ENCODE assay signal across 25 cellular contexts in the genomic region with DNA sequence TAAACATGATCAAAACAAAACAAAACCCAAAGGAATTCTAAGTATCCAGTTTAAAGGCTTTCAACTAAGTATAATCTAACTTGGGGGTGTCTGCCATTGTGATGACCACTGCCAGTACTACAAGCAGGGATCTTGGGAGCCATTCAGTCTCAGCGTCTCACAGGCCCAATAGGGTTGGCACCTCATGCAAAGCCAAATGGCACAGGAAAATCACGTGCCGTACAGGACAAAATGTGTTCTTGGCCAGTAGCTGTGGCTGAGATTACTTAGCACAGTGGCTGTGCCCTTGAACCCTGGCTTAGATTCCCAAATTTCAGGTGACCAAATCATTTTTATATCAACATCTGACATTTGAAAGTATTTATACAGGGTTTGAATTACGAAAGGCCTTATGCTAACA. TPM values are rescaled to one million over a fixed set of nuclear protein-coding genes. Genes with fewer than 3 reads are reported as not detected.
DNase-seq lines count a peak whose midpoint lies in the region; ATAC-seq and TF ChIP-seq lines count a peak whose summit lies in the region.
"Had no signal": no experiment of that assay in that cellular context is flagged by ENCODE, and none has a peak within 500 bp of the region (broad histone marks: within the 10 kb centered on the region; RNA-seq: fewer than 3 reads in every experiment).

No MANE protein-coding gene starts in this region.

- H3K27ac Mint-ChIP-seq in HFFc6 = peak overlapping the region; percentile 88
- H3K27ac Mint-ChIP-seq: activated naive CD4-positive, alpha-beta T cell treated with anti-CD3 and anti-CD28 coated beads for 36 hours; H9; immature natural killer cell; progenitor cell of endocrine pancreas had no signal

- H3K9me3 ChIP-seq in hepatocyte (ENCODE audit: low read depth) (no peaks in the 10 kb centered on the region), smooth muscle cell (replicated peaks; ENCODE audit: low read depth) (no peaks in the 10 kb centered on the region)

- no peaks in the 10 kb centered on the region for H3K9me3 Mint-ChIP-seq in HFFc6
- H3K9me3 Mint-ChIP-seq: activated naive CD4-positive, alpha-beta T cell treated with anti-CD3 and anti-CD28 coated beads for 36 hours; activated T-cell treated with anti-CD3 and anti-CD28 coated beads, Interleukin-2, amount 50 U/mL, for 4 hours; H9; immature natural killer cell; neural crest cell had no signal

- peaks cover 68% of the 10 kb centered on the region for H3K4me1 Mint-ChIP-seq in HFFc6 (ENCODE audit: low read depth)
- H3K4me1 Mint-ChIP-seq: immature natural killer cell had no signal

- H4K20me1 ChIP-seq in hepatocyte (ENCODE audit: insufficient read depth, poor library complexity, severe bottlenecking) (no peaks in the 10 kb centered on the region), smooth muscle cell (ENCODE audit: low read depth) (peaks cover 4% of the 10 kb centered on the region)

- H3K4me2 ChIP-seq in hepatocyte (no peak overlapping the region), smooth muscle cell (no peak overlapping the region)

- ATAC-seq in HG02840 (IDR thresholded peaks at IDR 0.05; ENCODE audit: low FRiP score, unreplicated experiment) (no peak), HG03108 (IDR thresholded peaks at IDR 0.05; ENCODE audit: unreplicated experiment) (no peak)
- ATAC-seq: activated T-cell treated with anti-CD3 and anti-CD28 coated beads, Interleukin-2, amount 50 U/mL, for 4 hours; left lobe of liver had no signal

- H3K36me3 ChIP-seq in hepatocyte (replicated peaks; ENCODE audit: insufficient read depth, low read depth) (no peaks in the 10 kb centered on the region), smooth muscle cell (ENCODE audit: low read depth) (peaks cover 15% of the 10 kb centered on the region)

- peaks cover 10% of the 10 kb centered on the region; the same call in 1 of the 2 replicates for H3K27me3 Mint-ChIP-seq in HFFc6 (ENCODE audit: insufficient read depth)
- H3K27me3 Mint-ChIP-seq: progenitor cell of endocrine pancreas had no signal

- peaks cover 72% of the 10 kb centered on the region for H3F3A ChIP-seq in smooth muscle cell (ENCODE audit: low read depth)

- TF ChIP-seq CTCF in HFFc6 (IDR thresholded peaks at IDR 0.05) (no peak), hepatocyte (IDR thresholded peaks at IDR 0.05; ENCODE audit: poor library complexity) (no peak), smooth muscle cell (IDR thresholded peaks at IDR 0.05; ENCODE audit: borderline replicate concordance, insufficient read depth, poor library complexity, severe bottlenecking) (no peak)

- H2AFZ ChIP-seq in hepatocyte (no peak overlapping the region), smooth muscle cell (ENCODE audit: low read depth) (no peak overlapping the region)

- H3K9ac ChIP-seq in smooth muscle cell (ENCODE audit: low read depth) = no peak overlapping the region

- WGBS in hepatocyte (ENCODE audit: low lambda C conversion rate, missing lambda C conversion rate) = 91% methylated on average over 4 of the region's 4 CpGs
- 97% methylated on average over 4 of the region's 4 CpGs for WGBS in smooth muscle cell (ENCODE audit: low lambda C conversion rate)

- H3K4me1 ChIP-seq in hepatocyte (ENCODE audit: insufficient read depth) = peaks cover 27% of the 10 kb centered on the region
- H3K4me1 ChIP-seq in smooth muscle cell (ENCODE audit: low read depth) = peaks cover 30% of the 10 kb centered on the region

- H3K36me3 Mint-ChIP-seq in HFFc6 (ENCODE audit: low read depth) = peaks cover 50% of the 10 kb centered on the region

- H3K4me3 Mint-ChIP-seq in HFFc6 = no peak overlapping the region
- H3K4me3 Mint-ChIP-seq: activated naive CD4-positive, alpha-beta T cell treated with anti-CD3 and anti-CD28 coated beads for 36 hours; activated T-cell treated with anti-CD3 and anti-CD28 coated beads, Interleukin-2, amount 50 U/mL, for 4 hours; H9; immature natural killer cell; neural crest cell had no signal

- H3K27me3 ChIP-seq in hepatocyte (no peaks in the 10 kb centered on the region), smooth muscle cell (ENCODE audit: low read depth) (no peaks in the 10 kb centered on the region)

- H3K4me3 ChIP-seq in hepatocyte (no peak overlapping the region), smooth muscle cell (no peak overlapping the region)
- H3K4me3 ChIP-seq: skin epidermis had no signal

- no peak for DNase-seq in HFFc6
- DNase-seq in caudate nucleus (lab: John Stamatoyannopoulos, UW) = peak in 1 of 61 donors; percentile 48
- no peak for DNase-seq in hepatocyte (ENCODE audit: low spot score)
- DNase-seq in smooth muscle cell (lab: John Stamatoyannopoulos, UW; ENCODE audit: unreplicated experiment) = no peak
- DNase-seq in glomerular visceral epithelial cell (ENCODE audit: extremely low spot score) = no peak
- DNase-seq: activated CD4-positive, alpha-beta T cell treated with anti-CD3 and anti-CD28 coated beads for 4 hours; activated naive CD4-positive, alpha-beta T cell treated with anti-CD3 and anti-CD28 coated beads for 36 hours; activated T-cell treated with anti-CD3 and anti-CD28 coated beads, Interleukin-2, amount 50 U/mL, for 4 hours; DMS79 treated with DMSO at 0.1 percent for 48 hours; H9; immature natural killer cell; midbrain; NCI-H1048; NCI-H187; NCI-H526 treated with DMSO at 0.1 percent for 48 hours; stimulated activated CD4-positive, alpha-beta T cell treated with anti-CD3 and anti-CD28 coated beads, Interleukin-1b, Interleukin-23, amount 100 ng/mL, for 48 hours; substantia nigra; T-helper 2 cell had no signal

- H3K27ac ChIP-seq in caudate nucleus (ENCODE audit: low read depth, low read length) (peak overlapping the region; percentile 4), hepatocyte (peak overlapping the region; percentile 23), smooth muscle cell (ENCODE audit: low read depth) (peak overlapping the region; percentile 87)
- H3K27ac ChIP-seq: HL-60 had no signal

- no peaks in the 10 kb centered on the region for H3K9me2 ChIP-seq in hepatocyte (replicated peaks; ENCODE audit: insufficient read depth)

- peaks cover 4% of the 10 kb centered on the region for H3K79me2 ChIP-seq in hepatocyte
- H3K79me2 ChIP-seq in smooth muscle cell (ENCODE audit: low read depth) = no peaks in the 10 kb centered on the region

RNA-seq across cellular contexts. Expression of gene DLD, which starts 50.0 kb away (rescaled TPM):
- total RNA-seq in HFFc6 (2021; fragmentation: NEBNext Ultra II Directional; extraction: Animal tissue kit (Norgen Biotek cat#: 25700)) = 10 to 100 TPM; 76.8 to 87.4 (median 82.5) TPM
- total RNA-seq in hepatocyte (125 and 129 TPM in 2 replicates), smooth muscle cell (165 and 172 TPM in 2 replicates)
- polyA plus RNA-seq in hepatocyte (84.9 and 96.0 TPM in 2 replicates), smooth muscle cell (51.4 and 71.4 TPM in 2 replicates)

Comparison
In these comparisons a context has a peak if more than half of its experiments do, and no peak if none do; other contexts are left out.
1. H3K27ac ChIP-seq: peak in every context shown above with its lines; median percentile 87 in smooth muscle cell; 23 in hepatocyte; 4 in caudate nucleus.